ENCODE assay signal across 19 cellular contexts in genomic region chr6:75167426-75167825, GRCh38. TPM values are rescaled to one million over a fixed set of nuclear protein-coding genes. Genes with fewer than 3 reads are reported as not detected.
"Had no signal": no experiment of that assay in that cellular context is flagged by ENCODE, and none has a peak within 500 bp of the region (broad histone marks: within the 10 kb centered on the region; RNA-seq: fewer than 3 reads in every experiment).

No MANE protein-coding gene starts in this region.

- H3K36me3 ChIP-seq: neutrophil, right atrium auricular region, suprapubic skin had no signal

- ATAC-seq: activated CD4-positive, alpha-beta T cell treated with anti-CD3 and anti-CD28 coated beads for 36 hours; heart right ventricle; naive thymus-derived CD8-positive, alpha-beta T cell had no signal

- H3K27me3 ChIP-seq: dorsolateral prefrontal cortex, heart right ventricle, right atrium auricular region, suprapubic skin had no signal

- H3K4me3 ChIP-seq: dorsolateral prefrontal cortex, heart right ventricle, right atrium auricular region, suprapubic skin had no signal

- DNase-seq: activated CD4-positive, alpha-beta T cell treated with anti-CD3 and anti-CD28 coated beads for 36 hours; activated CD4-positive, alpha-beta T cell treated with anti-CD3 and anti-CD28 coated beads, Interleukin-2, amount 50 U/mL, for 48 hours; activated naive CD4-positive, alpha-beta T cell treated with Interleukin-2 at 50 U/mL for 16 hours; activated naive CD8-positive, alpha-beta T cell treated with anti-CD3 and anti-CD28 coated beads, Interleukin-2, amount 10 ng/mL, durations not matched to agents 7 days and 5 days; activated T-cell treated with anti-CD3 and anti-CD28 coated beads, Interleukin-2, amount 50 U/mL, for 1 hour; amygdala; caudate nucleus; dorsolateral prefrontal cortex; heart right ventricle; naive thymus-derived CD8-positive, alpha-beta T cell; posterior cingulate gyrus had no signal

- H3K4me1 ChIP-seq: right atrium auricular region had no signal

- H3K9me3 ChIP-seq: neutrophil, right atrium auricular region, suprapubic skin had no signal

- H3K9me3 Mint-ChIP-seq: activated naive CD8-positive, alpha-beta T cell treated with anti-CD3 and anti-CD28 coated beads, Interleukin-2, amount 10 ng/mL, durations not matched to agents 7 days and 5 days; activated T-helper 2 cell treated with anti-CD3 and anti-CD28 coated beads, Interferon-gamma antibody, Interleukin-2, Interleukin-4, amounts not matched to agents 10 μg/mL and 5 μg/mL and 100 μg/mL, durations not matched to agents 14 hours and 24 hours and 36 hours; memory B cell; naive thymus-derived CD8-positive, alpha-beta T cell; stimulated activated naive CD8-positive, alpha-beta T cell treated with anti-CD3 and anti-CD28 coated beads, Interleukin-15, Interleukin-2, amounts not matched to agents 100 ng/mL and 50 ng/mL, for 24 hours; T-helper 2 cell treated with Interferon-gamma antibody and Interleukin-4, amounts not matched to agents 5 μg/mL and 100 μg/mL, for 36 hours had no signal

- H3K4me1 Mint-ChIP-seq: activated CD4-positive, alpha-beta T cell treated with anti-CD3 and anti-CD28 coated beads for 36 hours; activated naive CD8-positive, alpha-beta T cell treated with anti-CD3 and anti-CD28 coated beads, Interleukin-2, amount 10 ng/mL, durations not matched to agents 7 days and 5 days; memory B cell; naive thymus-derived CD8-positive, alpha-beta T cell had no signal

- H3K27me3 Mint-ChIP-seq: activated naive CD8-positive, alpha-beta T cell treated with anti-CD3 and anti-CD28 coated beads, Interleukin-2, amount 10 ng/mL, durations not matched to agents 7 days and 5 days; brain had no signal

- H3K36me3 Mint-ChIP-seq: activated naive CD8-positive, alpha-beta T cell treated with anti-CD3 and anti-CD28 coated beads, Interleukin-2, amount 10 ng/mL, durations not matched to agents 7 days and 5 days; memory B cell; naive thymus-derived CD8-positive, alpha-beta T cell had no signal

- H3K4me3 Mint-ChIP-seq: activated CD4-positive, alpha-beta T cell treated with anti-CD3 and anti-CD28 coated beads for 36 hours; activated naive CD8-positive, alpha-beta T cell treated with anti-CD3 and anti-CD28 coated beads, Interleukin-2, amount 10 ng/mL, durations not matched to agents 7 days and 5 days; memory B cell; naive thymus-derived CD8-positive, alpha-beta T cell; stimulated activated naive CD8-positive, alpha-beta T cell treated with anti-CD3 and anti-CD28 coated beads, Interleukin-15, Interleukin-2, amounts not matched to agents 100 ng/mL and 50 ng/mL, for 24 hours; T-helper 2 cell treated with Interferon-gamma antibody and Interleukin-4, amounts not matched to agents 5 μg/mL and 100 μg/mL, for 36 hours had no signal

- H3K27ac Mint-ChIP-seq: activated CD4-positive, alpha-beta T cell treated with anti-CD3 and anti-CD28 coated beads for 36 hours; activated naive CD8-positive, alpha-beta T cell treated with anti-CD3 and anti-CD28 coated beads, Interleukin-2, amount 10 ng/mL, durations not matched to agents 7 days and 5 days; activated T-helper 2 cell treated with anti-CD3 and anti-CD28 coated beads, Interferon-gamma antibody, Interleukin-2, Interleukin-4, amounts not matched to agents 10 μg/mL and 5 μg/mL and 100 μg/mL, durations not matched to agents 14 hours and 24 hours and 36 hours; memory B cell; naive thymus-derived CD8-positive, alpha-beta T cell; stimulated activated naive CD8-positive, alpha-beta T cell treated with anti-CD3 and anti-CD28 coated beads, Interleukin-15, Interleukin-2, amounts not matched to agents 100 ng/mL and 50 ng/mL, for 24 hours; T-helper 2 cell treated with Interferon-gamma antibody and Interleukin-4, amounts not matched to agents 5 μg/mL and 100 μg/mL, for 36 hours had no signal

- H3K27ac ChIP-seq: dorsolateral prefrontal cortex, heart right ventricle, neutrophil, right atrium auricular region, suprapubic skin had no signal

RNA-seq across cellular contexts. Expression of gene COL12A1, which starts 38.4 kb away (rescaled TPM):
- total RNA-seq: activated naive CD8-positive, alpha-beta T cell treated with anti-CD3 and anti-CD28 coated beads, Interleukin-2, amount 10 ng/mL, durations not matched to agents 7 days and 5 days; activated T-helper 2 cell treated with anti-CD3 and anti-CD28 coated beads, Interferon-gamma antibody, Interleukin-2, Interleukin-4, amounts not matched to agents 10 μg/mL and 5 μg/mL and 100 μg/mL, durations not matched to agents 14 hours and 24 hours and 36 hours; naive thymus-derived CD8-positive, alpha-beta T cell had no signal
